ENCODE assay signal across 1 cellular context in genomic region chr9:38074441-38074943, GRCh38.
TF ChIP-seq lines count a peak whose summit lies in the region.

No MANE protein-coding gene starts in this region.

TF ChIP-seq in SK-N-SH treated with all-trans-retinoic acid at 6 μM for 48 hours, 23 proteins besides CTCF, POLR2A, EP300 and RAD21 (continued from another document):
- TF ChIP-seq, protein P1, sequence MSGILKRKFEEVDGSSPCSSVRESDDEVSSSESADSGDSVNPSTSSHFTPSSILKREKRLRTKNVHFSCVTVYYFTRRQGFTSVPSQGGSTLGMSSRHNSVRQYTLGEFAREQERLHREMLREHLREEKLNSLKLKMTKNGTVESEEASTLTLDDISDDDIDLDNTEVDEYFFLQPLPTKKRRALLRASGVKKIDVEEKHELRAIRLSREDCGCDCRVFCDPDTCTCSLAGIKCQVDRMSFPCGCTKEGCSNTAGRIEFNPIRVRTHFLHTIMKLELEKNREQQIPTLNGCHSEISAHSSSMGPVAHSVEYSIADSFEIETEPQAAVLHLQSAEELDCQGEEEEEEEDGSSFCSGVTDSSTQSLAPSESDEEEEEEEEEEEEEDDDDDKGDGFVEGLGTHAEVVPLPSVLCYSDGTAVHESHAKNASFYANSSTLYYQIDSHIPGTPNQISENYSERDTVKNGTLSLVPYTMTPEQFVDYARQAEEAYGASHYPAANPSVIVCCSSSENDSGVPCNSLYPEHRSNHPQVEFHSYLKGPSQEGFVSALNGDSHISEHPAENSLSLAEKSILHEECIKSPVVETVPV (CRISPR knock-in tag; IDR thresholded peaks at IDR 0.05) = no peak
- TF ChIP-seq ZNF70 (CRISPR knock-in tag; IDR thresholded peaks at IDR 0.05) = no peak
- no peak for TF ChIP-seq TOX (CRISPR knock-in tag; IDR thresholded peaks at IDR 0.05; ENCODE audit: borderline replicate concordance)
- TF ChIP-seq ZC3H10 (CRISPR knock-in tag; IDR thresholded peaks at IDR 0.05) = no peak
- TF ChIP-seq SNAI2 (CRISPR knock-in tag; IDR thresholded peaks at IDR 0.05) = no peak
- no peak for TF ChIP-seq TCF4 (CRISPR knock-in tag; IDR thresholded peaks at IDR 0.05; ENCODE audit: borderline replicate concordance)
TF ChIP-seq in SK-N-SH treated with all-trans-retinoic acid at 6 μM for 48 hours: peak in this region for 0.
